ENCODE assay signal across 16 cellular contexts in the genomic region with DNA sequence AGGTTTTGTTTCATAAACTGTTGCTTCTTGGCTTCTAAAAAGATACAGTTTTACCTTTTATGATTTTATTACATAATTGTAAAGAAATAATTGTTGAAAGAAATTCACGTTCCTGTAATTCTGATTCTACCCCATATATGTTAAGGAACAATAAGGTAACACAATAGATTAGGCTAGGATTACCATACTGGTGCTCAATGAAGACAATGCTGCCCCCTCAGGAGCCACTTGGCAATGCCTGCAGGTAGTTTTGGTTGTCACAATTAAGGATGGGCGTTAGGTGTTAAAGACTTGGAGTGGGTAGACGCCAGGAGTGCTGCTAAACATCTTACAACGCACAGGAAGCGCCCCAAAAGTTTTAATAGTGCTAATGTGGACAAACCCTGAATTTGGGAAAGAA.
A peak's percentile ranks its signal among the peaks of the same experiment; 100 is the strongest.
DNase-seq lines count a peak whose midpoint lies in the region; ATAC-seq and TF ChIP-seq lines count a peak whose summit lies in the region.
"Had no signal": no experiment of that assay in that cellular context is flagged by ENCODE, and none has a peak within 500 bp of the region (broad histone marks: within the 10 kb centered on the region; RNA-seq: fewer than 3 reads in every experiment).

No MANE protein-coding gene starts in this region.

- H3K4me1 ChIP-seq in endodermal cell (ENCODE audit: control insufficient read depth, insufficient read depth, low read length) = no peaks in the 10 kb centered on the region
- H3K4me1 ChIP-seq: esophagus muscularis mucosa, stomach had no signal

- no peak overlapping the region for H3K27ac Mint-ChIP-seq in endodermal cell
- H3K27ac Mint-ChIP-seq in chondrocyte (ENCODE audit: unreplicated experiment) = no peak overlapping the region
- H3K27ac Mint-ChIP-seq: memory B cell had no signal

- H3K9me3 ChIP-seq in endodermal cell (ENCODE audit: control insufficient read depth, low read length) = peaks cover 17% of the 10 kb centered on the region
- H3K9me3 ChIP-seq: esophagus muscularis mucosa had no signal

- no peak overlapping the region for H3K9ac ChIP-seq in endodermal cell (ENCODE audit: extremely low read depth, low read length, poor library complexity, severe bottlenecking)

- H3K4me1 Mint-ChIP-seq in endodermal cell = peaks cover 5% of the 10 kb centered on the region
- H3K4me1 Mint-ChIP-seq in chondrocyte (ENCODE audit: low read depth) = no peaks in the 10 kb centered on the region
- H3K4me1 Mint-ChIP-seq: memory B cell had no signal

- no peaks in the 10 kb centered on the region for H3K27me3 ChIP-seq in endodermal cell (ENCODE audit: control insufficient read depth, insufficient read depth, low read length, poor library complexity, severe bottlenecking)
- H3K27me3 ChIP-seq: esophagus muscularis mucosa, hepatocyte, stomach had no signal

- H3K36me3 Mint-ChIP-seq in endodermal cell (ENCODE audit: low read depth) = peaks cover 19% of the 10 kb centered on the region
- H3K36me3 Mint-ChIP-seq in chondrocyte (ENCODE audit: low read depth) = no peaks in the 10 kb centered on the region
- H3K36me3 Mint-ChIP-seq: memory B cell had no signal

- peaks cover 21% of the 10 kb centered on the region for H3K9me3 Mint-ChIP-seq in endodermal cell
- peaks cover 7% of the 10 kb centered on the region for H3K9me3 Mint-ChIP-seq in chondrocyte (ENCODE audit: low read depth)
- H3K9me3 Mint-ChIP-seq: memory B cell had no signal

- no peaks in the 10 kb centered on the region for H3K36me3 ChIP-seq in endodermal cell (ENCODE audit: control insufficient read depth, insufficient read depth, low read length)
- H3K36me3 ChIP-seq: esophagus muscularis mucosa, stomach had no signal

- H3K4me3 ChIP-seq in endodermal cell (ENCODE audit: low read length) = no peak overlapping the region
- H3K4me3 ChIP-seq: esophagus muscularis mucosa, hepatocyte, K562, skin epidermis, stomach had no signal

- peak; percentile 79 for TF ChIP-seq CTCF in endodermal cell (conservative IDR thresholded peaks at IDR 0.05)
- no peak for TF ChIP-seq CTCF in chondrocyte (IDR thresholded peaks at IDR 0.05)

- ATAC-seq in GM18907 (IDR thresholded peaks at IDR 0.05; ENCODE audit: unreplicated experiment) (peak; percentile 65), GM18519 (IDR thresholded peaks at IDR 0.05; ENCODE audit: low FRiP score, unreplicated experiment) (no peak)
- ATAC-seq: K562 had no signal

- H3K4me3 Mint-ChIP-seq in endodermal cell = no peak overlapping the region
- H3K4me3 Mint-ChIP-seq in chondrocyte (ENCODE audit: unreplicated experiment) = no peak overlapping the region
- H3K4me3 Mint-ChIP-seq: memory B cell had no signal

- peak; percentile 43 for DNase-seq in D341Med (ENCODE audit: low spot score)
- peak; percentile 12 to 59 for DNase-seq in NCI-H524 (lab: John Stamatoyannopoulos, UW)
- DNase-seq in endodermal cell = peak; percentile 75
- no peak for DNase-seq in NOMO-1 treated with DMSO at 0.1 percent for 48 hours (lab: John Stamatoyannopoulos, UW; ENCODE audit: unreplicated experiment)
- no peak for DNase-seq in chondrocyte (ENCODE audit: low spot score)
- DNase-seq in islet precursor cell = no peak
- DNase-seq: NCI-H187, stomach, T-helper 1 cell had no signal

- 78% methylated on average over 4 of the region's 5 CpGs; no CpG with 5 or more reads in 1 of the 2 experiments for WGBS in endodermal cell (ENCODE audit: insufficient coverage in 1 of 2, insufficient read length in 1 of 2), 2 experiments

- no peaks in the 10 kb centered on the region for H3K27me3 Mint-ChIP-seq in endodermal cell (ENCODE audit: insufficient read depth)
- no peaks in the 10 kb centered on the region for H3K27me3 Mint-ChIP-seq in chondrocyte (ENCODE audit: low read depth)

- no peak overlapping the region for H3K27ac ChIP-seq in endodermal cell (ENCODE audit: low read depth, low read length)
- H3K27ac ChIP-seq: esophagus muscularis mucosa, hepatocyte, skin epidermis, stomach had no signal

Comparison
In these comparisons a context has a peak if more than half of its experiments do, and no peak if none do; other contexts are left out.
1. DNase-seq: peak in D341Med (single experiment), NCI-H524 (2 of 2) and endodermal cell (single experiment); none in NOMO-1 treated with DMSO at 0.1 percent for 48 hours (single experiment), chondrocyte (single experiment) and islet precursor cell (single experiment).